In genomic region chr3:39142067-39142466, GRCh38 we compare ENCODE assay signal across 10 cellular contexts.
DNase-seq lines count a peak whose midpoint lies in the region; TF ChIP-seq lines count a peak whose summit lies in the region.
"Had no signal": no experiment of that assay in that cellular context is flagged by ENCODE, and none has a peak within 500 bp of the region (broad histone marks: within the 10 kb centered on the region; RNA-seq: fewer than 3 reads in every experiment).

No MANE protein-coding gene starts in this region.

- H3K27ac Mint-ChIP-seq in T-helper 2 cell treated with Interferon-gamma antibody and Interleukin-4, amounts not matched to agents 5 μg/mL and 100 μg/mL, for 36 hours, result no peak overlapping the region

- H3K9me3 Mint-ChIP-seq in T-helper 2 cell treated with Interferon-gamma antibody and Interleukin-4, amounts not matched to agents 5 μg/mL and 100 μg/mL, for 36 hours, result no peaks in the 10 kb centered on the region

- H3K9me3 ChIP-seq in muscle layer of duodenum (ENCODE audit: control insufficient read depth in 1 of 2, low read length in 2 of 2), result no peaks in the 10 kb centered on the region

- H3K27ac ChIP-seq in 22Rv1 (peak overlapping the region; percentile 96), cingulate gyrus (ENCODE audit: low read depth, low read length) (peak overlapping the region; percentile 8), muscle layer of duodenum (ENCODE audit: low read length) (peak overlapping the region; percentile 47)

- DNase-seq in NCI-H1417 (lab: John Stamatoyannopoulos, UW) (peak in 2 of 3 experiments; percentile 83 to 92), nucleus accumbens (lab: John Stamatoyannopoulos, UW) (no peak), NCI-H1930 (lab: John Stamatoyannopoulos, UW) (no peak), globus pallidus (ENCODE audit: low spot score) (no peak)
- no peak for DNase-seq in T-helper 2 cell treated with Interferon-gamma antibody and Interleukin-4, amounts not matched to agents 5 μg/mL and 100 μg/mL, for 36 hours (ENCODE audit: low spot score)
- DNase-seq: DND-41, SW 1271 had no signal

- peaks cover 37 to 53% of the 10 kb centered on the region in 2 donors for H3K4me1 ChIP-seq in muscle layer of duodenum (ENCODE audit: control insufficient read depth in 1 of 2, insufficient read depth in 2 of 2, low read length in 2 of 2)

- H3K36me3 Mint-ChIP-seq in T-helper 2 cell treated with Interferon-gamma antibody and Interleukin-4, amounts not matched to agents 5 μg/mL and 100 μg/mL, for 36 hours (ENCODE audit: low read depth), result peaks cover 46% of the 10 kb centered on the region

- peaks cover 16% of the 10 kb centered on the region for H3K4me1 Mint-ChIP-seq in T-helper 2 cell treated with Interferon-gamma antibody and Interleukin-4, amounts not matched to agents 5 μg/mL and 100 μg/mL, for 36 hours (ENCODE audit: low read depth)

- TF ChIP-seq CTCF in 22Rv1 (IDR thresholded peaks at IDR 0.05), result no peak

- H3K4me3 Mint-ChIP-seq in T-helper 2 cell treated with Interferon-gamma antibody and Interleukin-4, amounts not matched to agents 5 μg/mL and 100 μg/mL, for 36 hours, result no peak overlapping the region

- H3K36me3 ChIP-seq in muscle layer of duodenum (ENCODE audit: control insufficient read depth in 1 of 2, insufficient read depth in 2 of 2, low read length in 2 of 2), result peaks cover 61 to 68% of the 10 kb centered on the region in 2 donors

- H3K27me3 ChIP-seq in muscle layer of duodenum (ENCODE audit: low read depth, low read length), result no peaks in the 10 kb centered on the region

- no peak overlapping the region for H3K4me3 ChIP-seq in muscle layer of duodenum (ENCODE audit: low read depth in 1 of 2, low read length in 2 of 2)

- H3K27me3 Mint-ChIP-seq in T-helper 2 cell treated with Interferon-gamma antibody and Interleukin-4, amounts not matched to agents 5 μg/mL and 100 μg/mL, for 36 hours (ENCODE audit: low read depth), result no peaks in the 10 kb centered on the region

Comparison
In these comparisons a context has a peak if more than half of its experiments do, and no peak if none do; other contexts are left out.
1. H3K27ac ChIP-seq: peak in every context shown above with its lines; median percentile 96 in 22Rv1; 47 in muscle layer of duodenum; 8 in cingulate gyrus.
2. DNase-seq: peak in NCI-H1417 (2 of 3); none in T-helper 2 cell treated with Interferon-gamma antibody and Interleukin-4, amounts not matched to agents 5 μg/mL and 100 μg/mL, for 36 hours (single experiment), nucleus accumbens (0 of 56), NCI-H1930 (0 of 2) and globus pallidus (single experiment).